1 cellular context compared by ENCODE assay signal in the genomic region with DNA sequence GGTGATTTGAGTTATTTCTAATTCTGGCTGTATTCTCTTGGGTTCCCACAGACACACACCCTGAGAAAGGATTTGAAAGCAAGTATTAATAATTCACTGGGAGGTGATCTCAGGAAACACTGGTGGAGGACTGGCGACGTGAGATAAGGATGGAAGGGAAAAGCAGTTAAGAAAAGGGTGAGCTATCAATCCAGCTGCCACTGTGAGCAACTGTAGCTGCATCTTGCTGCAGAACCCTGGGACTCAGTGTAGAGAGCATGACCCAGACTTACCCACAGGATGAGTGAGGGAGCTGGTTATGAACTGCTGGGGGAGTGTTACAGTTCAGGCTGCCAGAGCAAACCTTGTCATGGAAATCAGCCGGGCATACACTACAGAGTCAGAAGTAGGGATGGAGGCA.
TF ChIP-seq lines count a peak whose summit lies in the region.

No MANE protein-coding gene starts in this region.

TF ChIP-seq in K562, 482 proteins besides CTCF, POLR2A, EP300 and RAD21 (continued from another document and continues in another):
- TF ChIP-seq, protein P1, sequence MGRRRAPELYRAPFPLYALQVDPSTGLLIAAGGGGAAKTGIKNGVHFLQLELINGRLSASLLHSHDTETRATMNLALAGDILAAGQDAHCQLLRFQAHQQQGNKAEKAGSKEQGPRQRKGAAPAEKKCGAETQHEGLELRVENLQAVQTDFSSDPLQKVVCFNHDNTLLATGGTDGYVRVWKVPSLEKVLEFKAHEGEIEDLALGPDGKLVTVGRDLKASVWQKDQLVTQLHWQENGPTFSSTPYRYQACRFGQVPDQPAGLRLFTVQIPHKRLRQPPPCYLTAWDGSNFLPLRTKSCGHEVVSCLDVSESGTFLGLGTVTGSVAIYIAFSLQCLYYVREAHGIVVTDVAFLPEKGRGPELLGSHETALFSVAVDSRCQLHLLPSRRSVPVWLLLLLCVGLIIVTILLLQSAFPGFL (CRISPR knock-in tag; IDR thresholded peaks at IDR 0.05), result no peak
- TF ChIP-seq CAMTA2 (CRISPR knock-in tag; conservative IDR thresholded peaks at IDR 0.05), result no peak
- no peak for TF ChIP-seq PRPF4 (IDR thresholded peaks at IDR 0.05; ENCODE audit: insufficient read depth, low read depth, low read length, poor library complexity, severe bottlenecking)
- TF ChIP-seq YY1 (IDR thresholded peaks at IDR 0.05; ENCODE audit: borderline replicate concordance in 1 of 3, control insufficient read depth in 1 of 3, extremely low read depth in 1 of 3, insufficient read depth in 3 of 3, insufficient read length in 1 of 3, insufficient replicate concordance in 2 of 3, low read depth in 1 of 3, low read length in 2 of 3), result peak in 1 of 3 experiments; percentile 32
- no peak for TF ChIP-seq HDGF (IDR thresholded peaks at IDR 0.05)
- TF ChIP-seq NCOA6 (IDR thresholded peaks at IDR 0.05), result no peak
- TF ChIP-seq, protein P2, sequence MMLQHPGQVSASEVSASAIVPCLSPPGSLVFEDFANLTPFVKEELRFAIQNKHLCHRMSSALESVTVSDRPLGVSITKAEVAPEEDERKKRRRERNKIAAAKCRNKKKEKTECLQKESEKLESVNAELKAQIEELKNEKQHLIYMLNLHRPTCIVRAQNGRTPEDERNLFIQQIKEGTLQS (IDR thresholded peaks at IDR 0.05), result peak; percentile 65; the same call in 1 of the 2 replicates
- TF ChIP-seq, protein P2 (CRISPR knock-in tag; conservative IDR thresholded peaks at IDR 0.05), result no peak
- no peak for TF ChIP-seq XRCC3 (IDR thresholded peaks at IDR 0.05)
- TF ChIP-seq, protein P3, sequence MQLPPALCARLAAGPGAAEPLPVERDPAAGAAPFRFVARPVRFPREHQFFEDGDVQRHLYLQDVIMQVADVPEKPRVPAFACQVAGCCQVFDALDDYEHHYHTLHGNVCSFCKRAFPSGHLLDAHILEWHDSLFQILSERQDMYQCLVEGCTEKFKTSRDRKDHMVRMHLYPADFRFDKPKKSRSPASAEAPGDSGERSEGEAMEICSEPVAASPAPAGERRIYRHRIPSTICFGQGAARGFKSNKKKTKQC (CRISPR knock-in tag; IDR thresholded peaks at IDR 0.05), result no peak
- TF ChIP-seq ZNF133 (CRISPR knock-in tag; IDR thresholded peaks at IDR 0.05), result no peak
- TF ChIP-seq RFX1 (IDR thresholded peaks at IDR 0.05), result no peak
- no peak for TF ChIP-seq NUFIP1 (IDR thresholded peaks at IDR 0.05; ENCODE audit: partially characterized antibody)
- TF ChIP-seq FOSL1 (tag; conservative IDR thresholded peaks at IDR 0.05), result 0 out of 2 replicates have a peak, but pooled peaks have one; percentile 47
- TF ChIP-seq, protein P4, sequence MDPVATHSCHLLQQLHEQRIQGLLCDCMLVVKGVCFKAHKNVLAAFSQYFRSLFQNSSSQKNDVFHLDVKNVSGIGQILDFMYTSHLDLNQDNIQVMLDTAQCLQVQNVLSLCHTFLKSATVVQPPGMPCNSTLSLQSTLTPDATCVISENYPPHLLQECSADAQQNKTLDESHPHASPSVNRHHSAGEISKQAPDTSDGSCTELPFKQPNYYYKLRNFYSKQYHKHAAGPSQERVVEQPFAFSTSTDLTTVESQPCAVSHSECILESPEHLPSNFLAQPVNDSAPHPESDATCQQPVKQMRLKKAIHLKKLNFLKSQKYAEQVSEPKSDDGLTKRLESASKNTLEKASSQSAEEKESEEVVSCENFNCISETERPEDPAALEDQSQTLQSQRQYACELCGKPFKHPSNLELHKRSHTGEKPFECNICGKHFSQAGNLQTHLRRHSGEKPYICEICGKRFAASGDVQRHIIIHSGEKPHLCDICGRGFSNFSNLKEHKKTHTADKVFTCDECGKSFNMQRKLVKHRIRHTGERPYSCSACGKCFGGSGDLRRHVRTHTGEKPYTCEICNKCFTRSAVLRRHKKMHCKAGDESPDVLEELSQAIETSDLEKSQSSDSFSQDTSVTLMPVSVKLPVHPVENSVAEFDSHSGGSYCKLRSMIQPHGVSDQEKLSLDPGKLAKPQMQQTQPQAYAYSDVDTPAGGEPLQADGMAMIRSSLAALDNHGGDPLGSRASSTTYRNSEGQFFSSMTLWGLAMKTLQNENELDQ (CRISPR knock-in tag; IDR thresholded peaks at IDR 0.05; ENCODE audit: borderline replicate concordance), result no peak
- TF ChIP-seq, protein P5, sequence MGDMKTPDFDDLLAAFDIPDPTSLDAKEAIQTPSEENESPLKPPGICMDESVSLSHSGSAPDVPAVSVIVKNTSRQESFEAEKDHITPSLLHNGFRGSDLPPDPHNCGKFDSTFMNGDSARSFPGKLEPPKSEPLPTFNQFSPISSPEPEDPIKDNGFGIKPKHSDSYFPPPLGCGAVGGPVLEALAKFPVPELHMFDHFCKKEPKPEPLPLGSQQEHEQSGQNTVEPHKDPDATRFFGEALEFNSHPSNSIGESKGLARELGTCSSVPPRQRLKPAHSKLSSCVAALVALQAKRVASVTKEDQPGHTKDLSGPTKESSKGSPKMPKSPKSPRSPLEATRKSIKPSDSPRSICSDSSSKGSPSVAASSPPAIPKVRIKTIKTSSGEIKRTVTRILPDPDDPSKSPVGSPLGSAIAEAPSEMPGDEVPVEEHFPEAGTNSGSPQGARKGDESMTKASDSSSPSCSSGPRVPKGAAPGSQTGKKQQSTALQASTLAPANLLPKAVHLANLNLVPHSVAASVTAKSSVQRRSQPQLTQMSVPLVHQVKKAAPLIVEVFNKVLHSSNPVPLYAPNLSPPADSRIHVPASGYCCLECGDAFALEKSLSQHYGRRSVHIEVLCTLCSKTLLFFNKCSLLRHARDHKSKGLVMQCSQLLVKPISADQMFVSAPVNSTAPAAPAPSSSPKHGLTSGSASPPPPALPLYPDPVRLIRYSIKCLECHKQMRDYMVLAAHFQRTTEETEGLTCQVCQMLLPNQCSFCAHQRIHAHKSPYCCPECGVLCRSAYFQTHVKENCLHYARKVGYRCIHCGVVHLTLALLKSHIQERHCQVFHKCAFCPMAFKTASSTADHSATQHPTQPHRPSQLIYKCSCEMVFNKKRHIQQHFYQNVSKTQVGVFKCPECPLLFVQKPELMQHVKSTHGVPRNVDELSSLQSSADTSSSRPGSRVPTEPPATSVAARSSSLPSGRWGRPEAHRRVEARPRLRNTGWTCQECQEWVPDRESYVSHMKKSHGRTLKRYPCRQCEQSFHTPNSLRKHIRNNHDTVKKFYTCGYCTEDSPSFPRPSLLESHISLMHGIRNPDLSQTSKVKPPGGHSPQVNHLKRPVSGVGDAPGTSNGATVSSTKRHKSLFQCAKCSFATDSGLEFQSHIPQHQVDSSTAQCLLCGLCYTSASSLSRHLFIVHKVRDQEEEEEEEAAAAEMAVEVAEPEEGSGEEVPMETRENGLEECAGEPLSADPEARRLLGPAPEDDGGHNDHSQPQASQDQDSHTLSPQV (IDR thresholded peaks at IDR 0.05), result peak; percentile 93
- TF ChIP-seq, protein P6, sequence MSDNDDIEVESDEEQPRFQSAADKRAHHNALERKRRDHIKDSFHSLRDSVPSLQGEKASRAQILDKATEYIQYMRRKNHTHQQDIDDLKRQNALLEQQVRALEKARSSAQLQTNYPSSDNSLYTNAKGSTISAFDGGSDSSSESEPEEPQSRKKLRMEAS (CRISPR knock-in tag; IDR thresholded peaks at IDR 0.05), result peak; percentile 45; the same call in 1 of the 2 replicates
- peak; percentile 96 for TF ChIP-seq ZBTB17 (CRISPR knock-in tag; IDR thresholded peaks at IDR 0.05)
- TF ChIP-seq, protein P7, sequence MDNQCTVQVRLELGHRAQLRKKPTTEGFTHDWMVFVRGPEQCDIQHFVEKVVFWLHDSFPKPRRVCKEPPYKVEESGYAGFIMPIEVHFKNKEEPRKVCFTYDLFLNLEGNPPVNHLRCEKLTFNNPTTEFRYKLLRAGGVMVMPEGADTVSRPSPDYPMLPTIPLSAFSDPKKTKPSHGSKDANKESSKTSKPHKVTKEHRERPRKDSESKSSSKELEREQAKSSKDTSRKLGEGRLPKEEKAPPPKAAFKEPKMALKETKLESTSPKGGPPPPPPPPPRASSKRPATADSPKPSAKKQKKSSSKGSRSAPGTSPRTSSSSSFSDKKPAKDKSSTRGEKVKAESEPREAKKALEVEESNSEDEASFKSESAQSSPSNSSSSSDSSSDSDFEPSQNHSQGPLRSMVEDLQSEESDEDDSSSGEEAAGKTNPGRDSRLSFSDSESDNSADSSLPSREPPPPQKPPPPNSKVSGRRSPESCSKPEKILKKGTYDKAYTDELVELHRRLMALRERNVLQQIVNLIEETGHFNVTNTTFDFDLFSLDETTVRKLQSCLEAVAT (IDR thresholded peaks at IDR 0.05), result peak in 1 of 2 experiments; percentile 92; a peak in 2 of 4 replicates
- TF ChIP-seq ZNF699 (CRISPR knock-in tag; IDR thresholded peaks at IDR 0.05; ENCODE audit: insufficient replicate concordance), result no peak
- TF ChIP-seq, protein P8, sequence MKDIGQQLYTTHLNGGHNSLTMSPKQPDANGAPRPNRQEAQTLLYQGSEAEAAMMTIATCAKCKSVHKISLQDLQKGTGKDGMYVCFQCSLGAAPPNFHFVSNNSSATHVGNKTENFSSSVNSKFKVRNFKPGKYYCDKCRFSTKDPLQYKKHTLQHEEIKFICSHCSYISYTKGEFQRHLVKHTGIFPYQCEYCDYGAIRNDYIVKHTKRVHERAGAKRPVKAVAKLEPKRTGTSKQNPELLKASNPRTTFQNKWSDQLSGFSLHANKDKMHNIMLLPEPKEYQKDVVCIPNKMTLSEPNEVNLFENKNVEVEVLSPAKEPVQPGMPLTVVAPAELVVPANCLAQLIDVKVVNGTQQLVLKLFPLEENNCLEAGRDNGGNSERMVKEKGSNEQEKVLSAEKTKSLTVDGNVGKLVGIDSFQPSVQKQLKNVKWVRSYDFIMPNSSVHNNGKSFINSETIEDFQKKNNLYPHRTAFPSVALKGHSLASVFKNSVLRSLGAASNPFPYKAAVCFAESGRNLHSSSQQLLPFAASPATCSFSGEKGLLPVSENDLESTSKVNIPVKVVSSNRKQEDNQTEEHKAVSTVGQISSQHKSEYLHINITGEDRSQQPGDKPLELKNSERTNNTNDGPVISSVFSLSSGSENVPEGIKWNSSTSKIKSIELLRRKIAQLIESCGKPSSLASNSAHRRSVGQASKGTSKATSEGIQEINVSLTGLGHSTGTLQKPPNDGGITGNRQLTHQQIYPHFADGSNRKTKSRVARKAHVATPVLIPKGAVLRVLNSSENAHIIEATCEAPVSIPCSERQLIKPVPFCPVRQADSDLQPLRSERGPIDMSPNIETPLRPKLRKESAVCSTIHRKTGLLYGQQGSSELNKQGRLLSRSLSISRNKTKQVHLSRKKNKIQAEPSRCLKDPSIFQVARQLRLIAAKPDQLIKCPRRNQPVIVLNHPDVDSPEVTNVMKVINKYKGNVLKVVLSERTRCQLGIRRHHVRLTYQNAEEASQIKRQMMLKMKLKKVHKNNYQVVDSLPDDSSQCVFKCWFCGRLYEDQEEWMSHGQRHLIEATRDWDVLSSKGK (CRISPR knock-in tag; IDR thresholded peaks at IDR 0.05), result no peak
- no peak for TF ChIP-seq ZNF165 (CRISPR knock-in tag; IDR thresholded peaks at IDR 0.05; ENCODE audit: borderline replicate concordance)
- TF ChIP-seq, protein P9, sequence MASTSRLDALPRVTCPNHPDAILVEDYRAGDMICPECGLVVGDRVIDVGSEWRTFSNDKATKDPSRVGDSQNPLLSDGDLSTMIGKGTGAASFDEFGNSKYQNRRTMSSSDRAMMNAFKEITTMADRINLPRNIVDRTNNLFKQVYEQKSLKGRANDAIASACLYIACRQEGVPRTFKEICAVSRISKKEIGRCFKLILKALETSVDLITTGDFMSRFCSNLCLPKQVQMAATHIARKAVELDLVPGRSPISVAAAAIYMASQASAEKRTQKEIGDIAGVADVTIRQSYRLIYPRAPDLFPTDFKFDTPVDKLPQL (IDR thresholded peaks at IDR 0.05; ENCODE audit: extremely low read depth, insufficient read length), result no peak
- no peak for TF ChIP-seq MEF2A (IDR thresholded peaks at IDR 0.05; ENCODE audit: control insufficient read depth, low read depth, low read length)
- TF ChIP-seq, protein P10, sequence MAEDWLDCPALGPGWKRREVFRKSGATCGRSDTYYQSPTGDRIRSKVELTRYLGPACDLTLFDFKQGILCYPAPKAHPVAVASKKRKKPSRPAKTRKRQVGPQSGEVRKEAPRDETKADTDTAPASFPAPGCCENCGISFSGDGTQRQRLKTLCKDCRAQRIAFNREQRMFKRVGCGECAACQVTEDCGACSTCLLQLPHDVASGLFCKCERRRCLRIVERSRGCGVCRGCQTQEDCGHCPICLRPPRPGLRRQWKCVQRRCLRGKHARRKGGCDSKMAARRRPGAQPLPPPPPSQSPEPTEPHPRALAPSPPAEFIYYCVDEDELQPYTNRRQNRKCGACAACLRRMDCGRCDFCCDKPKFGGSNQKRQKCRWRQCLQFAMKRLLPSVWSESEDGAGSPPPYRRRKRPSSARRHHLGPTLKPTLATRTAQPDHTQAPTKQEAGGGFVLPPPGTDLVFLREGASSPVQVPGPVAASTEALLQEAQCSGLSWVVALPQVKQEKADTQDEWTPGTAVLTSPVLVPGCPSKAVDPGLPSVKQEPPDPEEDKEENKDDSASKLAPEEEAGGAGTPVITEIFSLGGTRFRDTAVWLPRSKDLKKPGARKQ (CRISPR knock-in tag; IDR thresholded peaks at IDR 0.05), result no peak
- TF ChIP-seq CHD2 (IDR thresholded peaks at IDR 0.05; ENCODE audit: low read depth, low read length), result no peak
- peak; percentile 83; the same call in 1 of the 2 replicates for TF ChIP-seq ELF4 (CRISPR knock-in tag; IDR thresholded peaks at IDR 0.05)
- TF ChIP-seq SMAD1 (IDR thresholded peaks at IDR 0.05; ENCODE audit: low read depth, low read length, partially characterized antibody), result peak; percentile 19
- TF ChIP-seq EP400 (IDR thresholded peaks at IDR 0.05), result peak; percentile 59
- no peak for TF ChIP-seq KLF1 (tag; IDR thresholded peaks at IDR 0.05)
- TF ChIP-seq, protein P11, sequence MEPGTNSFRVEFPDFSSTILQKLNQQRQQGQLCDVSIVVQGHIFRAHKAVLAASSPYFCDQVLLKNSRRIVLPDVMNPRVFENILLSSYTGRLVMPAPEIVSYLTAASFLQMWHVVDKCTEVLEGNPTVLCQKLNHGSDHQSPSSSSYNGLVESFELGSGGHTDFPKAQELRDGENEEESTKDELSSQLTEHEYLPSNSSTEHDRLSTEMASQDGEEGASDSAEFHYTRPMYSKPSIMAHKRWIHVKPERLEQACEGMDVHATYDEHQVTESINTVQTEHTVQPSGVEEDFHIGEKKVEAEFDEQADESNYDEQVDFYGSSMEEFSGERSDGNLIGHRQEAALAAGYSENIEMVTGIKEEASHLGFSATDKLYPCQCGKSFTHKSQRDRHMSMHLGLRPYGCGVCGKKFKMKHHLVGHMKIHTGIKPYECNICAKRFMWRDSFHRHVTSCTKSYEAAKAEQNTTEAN (CRISPR knock-in tag; IDR thresholded peaks at IDR 0.05), result no peak
